ENCODE assay signal across 25 cellular contexts in the genomic region with DNA sequence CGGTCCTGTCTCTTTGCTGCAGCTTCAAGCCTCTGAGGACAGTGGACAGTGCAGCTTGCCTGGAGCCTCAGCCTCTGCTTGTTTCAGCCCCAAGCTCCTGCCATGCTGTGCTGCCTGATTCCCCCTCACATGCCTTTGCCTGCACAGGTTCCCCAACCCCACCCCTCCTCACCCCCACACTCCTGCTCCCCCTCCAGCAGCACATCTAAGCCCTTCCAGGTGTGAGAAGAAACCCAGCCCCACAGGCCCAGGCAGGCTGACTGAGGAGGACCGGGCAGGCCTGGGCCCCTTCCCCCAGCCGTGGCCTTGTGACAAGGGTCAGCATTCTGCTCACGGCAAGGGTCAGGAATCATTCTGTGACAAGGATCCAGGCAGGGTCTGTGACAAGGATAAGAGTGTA. TPM values are rescaled to one million over a fixed set of nuclear protein-coding genes. Genes with fewer than 3 reads are reported as not detected.
DNase-seq lines count a peak whose midpoint lies in the region; ATAC-seq and TF ChIP-seq lines count a peak whose summit lies in the region.
"Had no signal": no experiment of that assay in that cellular context is flagged by ENCODE, and none has a peak within 500 bp of the region (broad histone marks: within the 10 kb centered on the region; RNA-seq: fewer than 3 reads in every experiment).

No MANE protein-coding gene starts in this region.

- no peaks in the 10 kb centered on the region for H4K20me1 ChIP-seq in BLaER1

- no peak for TF ChIP-seq CTCF in CD14-positive monocyte (IDR thresholded peaks at IDR 0.05)

- H3K9me3 Mint-ChIP-seq in CD14-positive monocyte (peaks cover 0 to 5% (median 0%) of the 10 kb centered on the region in 7 donors), T-cell (no peaks in the 10 kb centered on the region)
- no peaks in the 10 kb centered on the region for H3K9me3 Mint-ChIP-seq in naive thymus-derived CD8-positive, alpha-beta T cell

- H3K4me1 ChIP-seq in BLaER1: peaks cover 52% of the 10 kb centered on the region
- H3K4me1 ChIP-seq: A549 had no signal

- intact Hi-C loops in CD14-positive monocyte (cut with micrococcal nuclease): no loop called here

- H3K9me3 ChIP-seq in BLaER1: no peaks in the 10 kb centered on the region
- H3K9me3 ChIP-seq: A549 had no signal

- H3K27ac Mint-ChIP-seq in CD14-positive monocyte: peak overlapping the region; percentile 74 to 93 (median 81)
- H3K27ac Mint-ChIP-seq in T-cell: peak overlapping the region; percentile 94 to 97
- peak overlapping the region; percentile 58 to 98 (median 94) for H3K27ac Mint-ChIP-seq in naive thymus-derived CD8-positive, alpha-beta T cell

- H3K4me3 Mint-ChIP-seq in CD14-positive monocyte (peak overlapping the region in 1 of 2 donors; percentile 71), T-cell (no peak overlapping the region)
- peak overlapping the region in 3 of 10 donors; percentile 18 to 24 (median 19) for H3K4me3 Mint-ChIP-seq in naive thymus-derived CD8-positive, alpha-beta T cell

- no peak for ATAC-seq in T-cell (replicated peaks in 1 of 4)
- no peak for ATAC-seq in naive thymus-derived CD8-positive, alpha-beta T cell
- ATAC-seq in HG03095 (IDR thresholded peaks at IDR 0.05; ENCODE audit: unreplicated experiment): no peak
- ATAC-seq: PC-3, SK-N-SH treated with all-trans-retinoic acid at 6 μM for 48 hours had no signal

- H3K9ac ChIP-seq in BLaER1: no peak overlapping the region
- H3K9ac ChIP-seq: GM23248 had no signal

- H3K36me3 ChIP-seq in BLaER1: no peaks in the 10 kb centered on the region

- H3K27me3 Mint-ChIP-seq in CD14-positive monocyte (ENCODE audit: low read depth in 3 of 3) (peaks cover 0 to 1% (median 1%) of the 10 kb centered on the region in 3 donors), T-cell (no peaks in the 10 kb centered on the region)
- no peaks in the 10 kb centered on the region for H3K27me3 Mint-ChIP-seq in naive thymus-derived CD8-positive, alpha-beta T cell

- POLR2A ChIA-PET in T-cell (lab: Charles Lee): no interaction called here
- POLR2A ChIA-PET in naive thymus-derived CD8-positive, alpha-beta T cell (lab: Charles Lee): interaction anchor here (1.2 kb wide), 1 partner anchor 10 kb away, joined by 3 read pairs; no protein-coding TSS in a partner anchor

- CTCF ChIA-PET in T-cell (lab: Charles Lee): no interaction called here

- H3K36me3 Mint-ChIP-seq in CD14-positive monocyte (peaks cover 32 to 60% of the 10 kb centered on the region in 2 donors), T-cell (peaks cover 27% of the 10 kb centered on the region)
- peaks cover 6 to 42% (median 22%) of the 10 kb centered on the region in 3 donors for H3K36me3 Mint-ChIP-seq in naive thymus-derived CD8-positive, alpha-beta T cell

- H3K27ac ChIP-seq in BLaER1: peak overlapping the region; percentile 63; the same call in 1 of the 2 replicates
- H3K27ac ChIP-seq: A549, C4-2B, GM23248 had no signal

- no peaks in the 10 kb centered on the region for H3K27me3 ChIP-seq in BLaER1

- DNase-seq in CD14-positive monocyte (ENCODE audit: low spot score) (no peak), T-cell (no peak), NCI-H524 (lab: John Stamatoyannopoulos, UW) (no peak), D341Med (ENCODE audit: low spot score) (no peak)
- DNase-seq in naive thymus-derived CD8-positive, alpha-beta T cell: no peak
- DNase-seq: COR-L47; GM23248; H7; MV-4-11; NCI-H1105; NCI-H146; NCI-H1930; NCI-H446; NCI-H526; NCI-H82; NK-92 treated with Interleukin-12 subunit alpha and Interleukin-12 subunit beta, amount 100 ng/mL, for 24 hours; PC-3 had no signal

- peak overlapping the region; percentile 81; the same call in 1 of the 2 replicates for H3K4me2 ChIP-seq in BLaER1
- H3K4me2 ChIP-seq: A549 had no signal

- peaks cover 89% of the 10 kb centered on the region for H3K4me1 Mint-ChIP-seq in CD14-positive monocyte
- H3K4me1 Mint-ChIP-seq in T-cell: peaks cover 56 to 76% (median 64%) of the 10 kb centered on the region in 3 donors
- peaks cover 30 to 77% (median 66%) of the 10 kb centered on the region in 4 donors for H3K4me1 Mint-ChIP-seq in naive thymus-derived CD8-positive, alpha-beta T cell

- H3K4me3 ChIP-seq in BLaER1: no peak overlapping the region
- H3K4me3 ChIP-seq: A549, GM23248, K562 had no signal

RNA-seq across cellular contexts. Expression of a gene that starts 22.8 kb away (rescaled TPM):
- polyA plus RNA-seq in CD14-positive monocyte: 10 to 100 TPM; 15.5 to 16.0 TPM
- total RNA-seq in T-cell: 10 to 100 TPM; 68.0 to 92.4 (median 76.1) TPM
- total RNA-seq in naive thymus-derived CD8-positive, alpha-beta T cell: 100 to 1,000 TPM; 122 TPM
- 10 to 100 TPM; 16.2 to 40.3 (median 28.8) TPM for polyA plus RNA-seq in naive thymus-derived CD8-positive, alpha-beta T cell
- total RNA-seq: GM23248, HT1080, LHCN-M2 had no signal
- polyA plus RNA-seq: GM23248 had no signal

RNA-seq across cellular contexts. Expression of a gene that starts 56.6 kb away (rescaled TPM):
- 10 to 100 TPM; 27.4 to 28.4 TPM for polyA plus RNA-seq in CD14-positive monocyte
- total RNA-seq in T-cell: 10 to 100 TPM; 50.1 to 71.2 (median 53.6) TPM
- total RNA-seq in naive thymus-derived CD8-positive, alpha-beta T cell: 10 to 100 TPM; 40.6 to 47.6 TPM
- polyA plus RNA-seq in naive thymus-derived CD8-positive, alpha-beta T cell: 10 to 100 TPM; 33.9 to 39.3 (median 38.2) TPM
